22 cellular contexts compared by ENCODE assay signal in genomic region chrX:18672008-18672407, GRCh38. TPM values are rescaled to one million over a fixed set of nuclear protein-coding genes. Genes with fewer than 3 reads are reported as not detected.
DNase-seq lines count a peak whose midpoint lies in the region; ATAC-seq and TF ChIP-seq lines count a peak whose summit lies in the region.
"Had no signal": no experiment of that assay in that cellular context is flagged by ENCODE, and none has a peak within 500 bp of the region (broad histone marks: within the 10 kb centered on the region; RNA-seq: fewer than 3 reads in every experiment).

TSS of gene RS1 (minus strand) at chrX:18672108. CDS start at chrX:18672068, 40 bp downstream.

- H3K4me1 Mint-ChIP-seq in activated T-helper 2 cell treated with anti-CD3 and anti-CD28 coated beads, Interferon-gamma antibody, Interleukin-2, Interleukin-4, amounts not matched to agents 10 μg/mL and 5 μg/mL and 100 μg/mL, durations not matched to agents 14 hours and 24 hours and 36 hours (ENCODE audit: low read depth): peaks cover 7% of the 10 kb centered on the region
- peaks cover 4% of the 10 kb centered on the region for H3K4me1 Mint-ChIP-seq in neural crest cell

- no peaks in the 10 kb centered on the region for H3K36me3 Mint-ChIP-seq in activated T-helper 2 cell treated with anti-CD3 and anti-CD28 coated beads, Interferon-gamma antibody, Interleukin-2, Interleukin-4, amounts not matched to agents 10 μg/mL and 5 μg/mL and 100 μg/mL, durations not matched to agents 14 hours and 24 hours and 36 hours (ENCODE audit: low read depth)
- no peaks in the 10 kb centered on the region for H3K36me3 Mint-ChIP-seq in neural crest cell (ENCODE audit: low read depth)

- H3K27ac ChIP-seq in caudate nucleus (ENCODE audit: low read depth, low read length): no peak within 1 kb of the TSS
- H3K27ac ChIP-seq: A549, Peyer's patch had no signal

- H3K4me3 Mint-ChIP-seq in activated T-helper 2 cell treated with anti-CD3 and anti-CD28 coated beads, Interferon-gamma antibody, Interleukin-2, Interleukin-4, amounts not matched to agents 10 μg/mL and 5 μg/mL and 100 μg/mL, durations not matched to agents 14 hours and 24 hours and 36 hours (ENCODE audit: low read depth): peak within 1 kb of the TSS; percentile 17
- peak within 1 kb of the TSS; percentile 79 for H3K4me3 Mint-ChIP-seq in neural crest cell

- no peak for TF ChIP-seq CTCF in neural crest cell (conservative IDR thresholded peaks at IDR 0.05)

- intact Hi-C loops in activated T-helper 2 cell treated with anti-CD3 and anti-CD28 coated beads, Interferon-gamma antibody, Interleukin-2, Interleukin-4, amounts not matched to agents 10 μg/mL and 5 μg/mL and 100 μg/mL, durations not matched to agents 14 hours and 24 hours and 36 hours (cut with micrococcal nuclease): loop anchor here (10.0 kb wide), 3 partner anchors 213 to 673 kb away; partner anchors contain the start of genes PDHA1 and PHKA2

- peaks cover 4% of the 10 kb centered on the region for H3K27me3 Mint-ChIP-seq in activated T-helper 2 cell treated with anti-CD3 and anti-CD28 coated beads, Interferon-gamma antibody, Interleukin-2, Interleukin-4, amounts not matched to agents 10 μg/mL and 5 μg/mL and 100 μg/mL, durations not matched to agents 14 hours and 24 hours and 36 hours (ENCODE audit: low read depth)
- peaks cover 4% of the 10 kb centered on the region for H3K27me3 Mint-ChIP-seq in neural crest cell (ENCODE audit: low read depth)

- H3K27ac Mint-ChIP-seq in activated T-helper 2 cell treated with anti-CD3 and anti-CD28 coated beads, Interferon-gamma antibody, Interleukin-2, Interleukin-4, amounts not matched to agents 10 μg/mL and 5 μg/mL and 100 μg/mL, durations not matched to agents 14 hours and 24 hours and 36 hours: no peak within 1 kb of the TSS
- H3K27ac Mint-ChIP-seq in neural crest cell (ENCODE audit: unreplicated experiment): no peak within 1 kb of the TSS

- no peaks in the 10 kb centered on the region for H3K9me3 Mint-ChIP-seq in activated T-helper 2 cell treated with anti-CD3 and anti-CD28 coated beads, Interferon-gamma antibody, Interleukin-2, Interleukin-4, amounts not matched to agents 10 μg/mL and 5 μg/mL and 100 μg/mL, durations not matched to agents 14 hours and 24 hours and 36 hours
- H3K9me3 Mint-ChIP-seq in neural crest cell: no peaks in the 10 kb centered on the region

- DNase-seq in D341Med (ENCODE audit: low spot score): peak; percentile 45
- peak; percentile 96 for DNase-seq in NCI-H82 (lab: John Stamatoyannopoulos, UW)
- no peak for DNase-seq in activated T-helper 2 cell treated with anti-CD3 and anti-CD28 coated beads, Interferon-gamma antibody, Interleukin-2, Interleukin-4, amounts not matched to agents 10 μg/mL and 5 μg/mL and 100 μg/mL, durations not matched to agents 14 hours and 24 hours and 36 hours (ENCODE audit: low spot score)
- DNase-seq in neural crest cell (ENCODE audit: low read depth, low spot score): no peak
- no peak for DNase-seq in caudate nucleus (lab: John Stamatoyannopoulos, UW)
- DNase-seq in NCI-H187 (lab: John Stamatoyannopoulos, UW): no peak
- DNase-seq: BE2C, DMS 273 treated with DMSO at 0.1 percent for 48 hours, DMS79 treated with DMSO at 0.1 percent for 48 hours, H7, Karpas-422, MV-4-11, NCI-H1105 treated with DMSO at 0.1 percent for 48 hours, NCI-H1694, NCI-H446 treated with DMSO at 0.1 percent for 48 hours, NCI-H748 treated with DMSO at 0.1 percent for 48 hours, Peyer's patch had no signal

- ATAC-seq in GM19035 (IDR thresholded peaks at IDR 0.05; ENCODE audit: unreplicated experiment): no peak
- ATAC-seq: A549, GM12878 had no signal

RNA-seq across cellular contexts. Expression of gene RS1, which starts in this region (rescaled TPM):
- total RNA-seq in activated T-helper 2 cell treated with anti-CD3 and anti-CD28 coated beads, Interferon-gamma antibody, Interleukin-2, Interleukin-4, amounts not matched to agents 10 μg/mL and 5 μg/mL and 100 μg/mL, durations not matched to agents 14 hours and 24 hours and 36 hours: not detected in 2 replicates
- total RNA-seq in neural crest cell: not detected in 2 replicates
- total RNA-seq: GM12878, H7, M059J, OCI-LY7, Peyer's patch had no signal

Comparison
In these comparisons a context has a peak if more than half of its experiments do, and no peak if none do; other contexts are left out.
1. DNase-seq: peak in D341Med (single experiment) and NCI-H82 (single experiment); none in activated T-helper 2 cell treated with anti-CD3 and anti-CD28 coated beads, Interferon-gamma antibody, Interleukin-2, Interleukin-4, amounts not matched to agents 10 μg/mL and 5 μg/mL and 100 μg/mL, durations not matched to agents 14 hours and 24 hours and 36 hours (single experiment), neural crest cell (single experiment), caudate nucleus (0 of 61) and NCI-H187 (0 of 2).